In genomic region chr17:64156670-64157069, GRCh38 we compare ENCODE assay signal across 13 cellular contexts. TPM values are rescaled to one million over a fixed set of nuclear protein-coding genes. Genes with fewer than 3 reads are reported as not detected.
A peak's percentile ranks its signal among the peaks of the same experiment; 100 is the strongest.
DNase-seq lines count a peak whose midpoint lies in the region; ATAC-seq and TF ChIP-seq lines count a peak whose summit lies in the region.
"Had no signal": no experiment of that assay in that cellular context is flagged by ENCODE, and none has a peak within 500 bp of the region (broad histone marks: within the 10 kb centered on the region; RNA-seq: fewer than 3 reads in every experiment).

No MANE protein-coding gene starts in this region.

- CTCF ChIA-PET in CD4-positive, alpha-beta memory T cell (lab: Charles Lee; ENCODE audit: partially characterized antibody): no interaction called here

- no peak overlapping the region for H3K4me3 Mint-ChIP-seq in CD4-positive, alpha-beta memory T cell

- H3K4me1 ChIP-seq in SJCRH30: peaks cover 34% of the 10 kb centered on the region
- peaks cover 0 to 25% (median 14%) of the 10 kb centered on the region in 3 donors for H3K4me1 ChIP-seq in gastroesophageal sphincter
- peaks cover 2% of the 10 kb centered on the region for H3K4me1 ChIP-seq in CD4-positive, alpha-beta memory T cell (ENCODE audit: insufficient read depth, low read length)

- ATAC-seq in gastroesophageal sphincter (no peak), HG02870 (IDR thresholded peaks at IDR 0.05; ENCODE audit: unreplicated experiment) (no peak)
- ATAC-seq: GM12878 had no signal

- TF ChIP-seq CTCF in gastroesophageal sphincter (IDR thresholded peaks at IDR 0.05): no peak

- 88 to 100% methylated on average over 1 of the region's 2 CpGs for WGBS in gastroesophageal sphincter (ENCODE audit: low coverage in 1 of 2), 2 donors

- peaks cover 20% of the 10 kb centered on the region for H3K36me3 ChIP-seq in SJCRH30
- H3K36me3 ChIP-seq in gastroesophageal sphincter: peaks cover 0 to 45% of the 10 kb centered on the region in 2 donors
- H3K36me3 ChIP-seq in CD4-positive, alpha-beta memory T cell (ENCODE audit: insufficient read depth, low read length): peaks cover 14% of the 10 kb centered on the region

- no peak overlapping the region for H3K4me3 ChIP-seq in SJCRH30
- H3K4me3 ChIP-seq in gastroesophageal sphincter: no peak overlapping the region
- H3K4me3 ChIP-seq in CD4-positive, alpha-beta memory T cell (ENCODE audit: low read length in 2 of 2): no peak overlapping the region
- H3K4me3 ChIP-seq: GM12878 had no signal

- H3K9me3 ChIP-seq in SJCRH30 (replicated peaks) (no peaks in the 10 kb centered on the region), gastroesophageal sphincter (no peaks in the 10 kb centered on the region)
- no peaks in the 10 kb centered on the region for H3K9me3 ChIP-seq in CD4-positive, alpha-beta memory T cell (ENCODE audit: control insufficient read depth in 1 of 2, low read length in 2 of 2)
- H3K9me3 ChIP-seq: neutrophil had no signal

- H3K27ac ChIP-seq in SJCRH30 (peak overlapping the region; percentile 36), gastroesophageal sphincter (peak overlapping the region in 3 of 4 donors; percentile 38 to 76 (median 61)), substantia nigra (ENCODE audit: low read depth, low read length, poor library complexity, severe bottlenecking) (peak overlapping the region; percentile 89)
- no peak overlapping the region for H3K27ac ChIP-seq in CD4-positive, alpha-beta memory T cell (ENCODE audit: low read depth, low read length)
- H3K27ac ChIP-seq: neutrophil had no signal

- no peaks in the 10 kb centered on the region for H3K9me3 Mint-ChIP-seq in CD4-positive, alpha-beta memory T cell

- no peaks in the 10 kb centered on the region for H3K27me3 Mint-ChIP-seq in CD4-positive, alpha-beta memory T cell

- TF ChIP-seq EP300 in gastroesophageal sphincter (IDR thresholded peaks at IDR 0.05): no peak

- TF ChIP-seq POLR2A in gastroesophageal sphincter (IDR thresholded peaks at IDR 0.05): no peak

- POLR2A ChIA-PET in CD4-positive, alpha-beta memory T cell (lab: Charles Lee; ENCODE audit: partially characterized antibody): interaction anchor here (3.9 kb wide), 1 partner anchor 11 kb away, joined by 20 read pairs; no protein-coding TSS in a partner anchor

- peaks cover 0 to 1% (median under 1%) of the 10 kb centered on the region in 4 donors for H3K4me1 Mint-ChIP-seq in CD4-positive, alpha-beta memory T cell

- peak; percentile 35 to 65 for DNase-seq in SJCRH30
- DNase-seq in midbrain (lab: John Stamatoyannopoulos, UW): peak; percentile 25
- peak in 2 of 49 donors; percentile 22 to 26 for DNase-seq in substantia nigra (lab: John Stamatoyannopoulos, UW)
- no peak for DNase-seq in CD4-positive, alpha-beta memory T cell
- no peak for DNase-seq in stimulated activated naive CD4-positive, alpha-beta T cell treated with Interleukin-2 at 50 U/mL for 16 hours (lab: John Stamatoyannopoulos, UW)
- DNase-seq: activated CD4-positive, alpha-beta T cell treated with anti-CD3 and anti-CD28 coated beads, Interleukin-2, amount 50 U/mL, for 1 hour; activated effector memory CD4-positive, alpha-beta T cell treated with anti-CD3 and anti-CD28 coated beads, Interleukin-2, amount 50 U/mL, for 16 hours; NCI-H1105; stimulated activated CD4-positive, alpha-beta T cell treated with anti-CD3 and anti-CD28 coated beads, Interleukin-15, amount 100 ng/mL, for 24 hours had no signal

- H3K27me3 ChIP-seq in SJCRH30 (no peaks in the 10 kb centered on the region), gastroesophageal sphincter (no peaks in the 10 kb centered on the region)
- no peaks in the 10 kb centered on the region for H3K27me3 ChIP-seq in CD4-positive, alpha-beta memory T cell (ENCODE audit: insufficient read depth, low read length)
- H3K27me3 ChIP-seq: neutrophil had no signal

- peaks cover 16 to 21% of the 10 kb centered on the region in 2 donors for H3K36me3 Mint-ChIP-seq in CD4-positive, alpha-beta memory T cell

- intact Hi-C loops in CD4-positive, alpha-beta memory T cell (cut with micrococcal nuclease): no loop called here

- H3K27ac Mint-ChIP-seq in CD4-positive, alpha-beta memory T cell: no peak overlapping the region

RNA-seq across cellular contexts. Expression of gene ERN1, which starts 26.7 kb away (rescaled TPM):
- total RNA-seq in SJCRH30 (2014; rRNA removed; shearing (Covaris generic)): 2.2 and 3.8 TPM in 2 replicates
- total RNA-seq in gastroesophageal sphincter: 10 to 100 TPM in 3 of 4 donors, 1 to 10 TPM in 1; 8.4 to 12.8 (median 12.1) TPM
- 100 to 1,000 TPM; 163 to 172 TPM for total RNA-seq in CD4-positive, alpha-beta memory T cell
- polyA plus RNA-seq in CD4-positive, alpha-beta memory T cell: 100 to 1,000 TPM in 1 of 2 donors, 10 to 100 TPM in 1; 47.9 to 124 TPM

Comparison
In these comparisons a context has a peak if more than half of its experiments do, and no peak if none do; other contexts are left out.
1. DNase-seq: peak in SJCRH30 (2 of 2) and midbrain (single experiment); none in CD4-positive, alpha-beta memory T cell (0 of 5) and stimulated activated naive CD4-positive, alpha-beta T cell treated with Interleukin-2 at 50 U/mL for 16 hours (single experiment).
2. RNA of gene ERN1, which starts 26.7 kb away (total RNA-seq): 163 to 172 TPM in CD4-positive, alpha-beta memory T cell; 8.4 to 12.8 TPM in gastroesophageal sphincter and 2.2 to 3.8 TPM in SJCRH30; every median in the first group is over 10 times any median in the second.